25 cellular contexts compared by ENCODE assay signal in genomic region chr4:22910200-22910599, GRCh38.
"Had no signal": no experiment of that assay in that cellular context is flagged by ENCODE, and none has a peak within 500 bp of the region (broad histone marks: within the 10 kb centered on the region; RNA-seq: fewer than 3 reads in every experiment).

No MANE protein-coding gene starts in this region.

- H3K27ac Mint-ChIP-seq: immature natural killer cell, natural killer cell had no signal

- H3K4me2 ChIP-seq: smooth muscle cell had no signal

- H3K27ac ChIP-seq: coronary artery, esophagus squamous epithelium, lower lobe of right lung, prostate gland, right atrium auricular region, stomach, thyroid gland, vagina had no signal

- H3K4me3 Mint-ChIP-seq: immature natural killer cell, natural killer cell, neural crest cell had no signal

- H3K4me3 ChIP-seq: coronary artery, esophagus squamous epithelium, lower lobe of right lung, prostate gland, right atrium auricular region, smooth muscle cell, stomach, thyroid gland, vagina had no signal

- H3K4me1 Mint-ChIP-seq: immature natural killer cell, natural killer cell had no signal

- H3K36me3 Mint-ChIP-seq: immature natural killer cell, natural killer cell had no signal

- DNase-seq: dermis blood vessel endothelial cell; effector memory CD4-positive, alpha-beta T cell; erythroblast; esophagus squamous epithelium; foreskin melanocyte; hypothalamus; immature natural killer cell; islet precursor cell; left ventricle myocardium superior; lower lobe of right lung; natural killer cell; stimulated activated CD4-positive, alpha-beta T cell treated with anti-CD3 and anti-CD28 coated beads, Interleukin-12 subunit alpha, Interleukin-12 subunit beta, amount 100 ng/mL, for 4 hours; stimulated activated CD4-positive, alpha-beta T cell treated with anti-CD3 and anti-CD28 coated beads, Interleukin-1b, Interleukin-23, amount 100 ng/mL, for 48 hours; stimulated activated CD4-positive, alpha-beta T cell treated with anti-CD3 and anti-CD28 coated beads, Interleukin-4, amount 100 ng/mL, for 1 hour; stimulated activated CD8-positive, alpha-beta memory T cell treated with anti-CD3 and anti-CD28 coated beads, Interleukin-4, amount 100 ng/mL, for 48 hours; stimulated activated naive CD4-positive, alpha-beta T cell treated with Interleukin-2 at 50 U/mL for 16 hours; stomach; thyroid gland; trophoblast cell had no signal

- H3K27me3 ChIP-seq: esophagus squamous epithelium, right atrium auricular region, stomach, thyroid gland, vagina had no signal

- H3K4me1 ChIP-seq: esophagus squamous epithelium, lower lobe of right lung, prostate gland, right atrium auricular region, stomach, thyroid gland, vagina had no signal

- H3K36me3 ChIP-seq: esophagus squamous epithelium, lower lobe of right lung, prostate gland, right atrium auricular region, stomach, thyroid gland, vagina had no signal
